In genomic region chr2:29518988-29519925, GRCh38 we compare ENCODE assay signal across 16 cellular contexts.
A peak's percentile ranks its signal among the peaks of the same experiment; 100 is the strongest.
DNase-seq lines count a peak whose midpoint lies in the region; ATAC-seq and TF ChIP-seq lines count a peak whose summit lies in the region.
"Had no signal": no experiment of that assay in that cellular context is flagged by ENCODE, and none has a peak within 500 bp of the region (broad histone marks: within the 10 kb centered on the region; RNA-seq: fewer than 3 reads in every experiment).

No MANE protein-coding gene starts in this region.

- no peak overlapping the region for H3K4me3 ChIP-seq in IMR-90 (ENCODE audit: insufficient read depth, low read depth, low read length)
- H3K4me3 ChIP-seq in liver (ENCODE audit: low read depth in 1 of 3, low read length in 3 of 3): peak overlapping the region in 1 of 3 donors; percentile 7

- H2AFZ ChIP-seq in IMR-90 (replicated peaks; ENCODE audit: low read length, poor library complexity): no peak overlapping the region

- peak overlapping the region; percentile 79 for H3K14ac ChIP-seq in IMR-90 (replicated peaks; ENCODE audit: low read depth, low read length)

- ATAC-seq in IMR-90 (ENCODE audit: low read depth): peak; percentile 7; the same call in 1 of the 2 replicates
- ATAC-seq: Panc1; stimulated activated memory B cell treated with anti-CD40 and anti-IgM and Interleukin-4, amounts not matched to agents 10 μg/mL and 1 μg/mL and 100 μg/mL, for 72 hours had no signal

- H3K27ac ChIP-seq in IMR-90 (ENCODE audit: insufficient read depth, low read length) (peak overlapping the region; percentile 70), liver (ENCODE audit: low read depth in 1 of 2, low read length in 2 of 2) (peak overlapping the region; percentile 61 to 69)
- H3K27ac ChIP-seq: C4-2B had no signal

- peak overlapping the region; percentile 66 to 69 for H4K8ac ChIP-seq in IMR-90 (ENCODE audit: low read depth in 2 of 2, low read length in 2 of 2)

- peak overlapping the region; percentile 91 for H2BK20ac ChIP-seq in IMR-90 (ENCODE audit: low read depth, low read length)

- H3K9me3 ChIP-seq in IMR-90 (ENCODE audit: control insufficient read depth, insufficient read depth, low read length) (no peaks in the 10 kb centered on the region), liver (ENCODE audit: control insufficient read depth in 4 of 4, low read length in 3 of 4) (no peaks in the 10 kb centered on the region)

- H3K18ac ChIP-seq in IMR-90 (ENCODE audit: low read depth, low read length): peak overlapping the region; percentile 92

- BruUV-seq in IMR-90 (replicated peaks; lab: Mats Ljungman, UMichigan): no TSS peak

- H3K4ac ChIP-seq in IMR-90 (ENCODE audit: low read depth, low read length): peak overlapping the region; percentile 88

- CTCF ChIA-PET in IMR-90 (lab: Yijun Ruan, JAX): interaction anchor here (0.6 kb wide), 1 partner anchor 101 kb away, joined by 3 read pairs; no protein-coding TSS in a partner anchor

- TF ChIP-seq RAD21 in IMR-90 (IDR thresholded peaks at IDR 0.05; ENCODE audit: low read length): no peak
- peak; percentile 35 to 36 for TF ChIP-seq RAD21 in liver (IDR thresholded peaks at IDR 0.05)

- H3K36me3 ChIP-seq in IMR-90 (ENCODE audit: control insufficient read depth, insufficient read depth, low read length) (no peaks in the 10 kb centered on the region), liver (ENCODE audit: control insufficient read depth in 4 of 4, insufficient read depth in 3 of 4, low read depth in 1 of 4, low read length in 3 of 4) (no peaks in the 10 kb centered on the region)

- no peak for TF ChIP-seq POLR2A in IMR-90 (IDR thresholded peaks at IDR 0.05; ENCODE audit: low read depth, low read length)

- POLR2A ChIA-PET in IMR-90 (lab: Charles Lee; ENCODE audit: unreplicated experiment): no interaction called here

- intact Hi-C loops in IMR-90 (cut with micrococcal nuclease): loop anchor here (5.0 kb wide), 1 partner anchor 57 kb away; no protein-coding TSS in a partner anchor

- H3K27me3 ChIP-seq in IMR-90 (ENCODE audit: control insufficient read depth, insufficient read depth, low read length) (no peaks in the 10 kb centered on the region), liver (ENCODE audit: control insufficient read depth in 4 of 4, insufficient read depth in 4 of 4, low read length in 3 of 4) (no peaks in the 10 kb centered on the region)

- peak overlapping the region; percentile 92 for H2BK5ac ChIP-seq in IMR-90 (ENCODE audit: low read depth, low read length, poor library complexity, severe bottlenecking)

- TF ChIP-seq CTCF in IMR-90 (conservative IDR thresholded peaks at IDR 0.05; ENCODE audit: low read depth, low read length): no peak
- TF ChIP-seq CTCF in liver (IDR thresholded peaks at IDR 0.05; ENCODE audit: low read depth, low read length, missing input control): no peak

- 0 out of 2 replicates have a peak overlapping the region, but pooled peaks have one; percentile 2 for H3K56ac ChIP-seq in IMR-90 (ENCODE audit: extremely low read depth, insufficient read depth, low read length)

- peak overlapping the region; percentile 40 for H3K23ac ChIP-seq in IMR-90 (ENCODE audit: low read depth, low read length)

- in situ Hi-C loops in IMR-90 (cut with MboI; ENCODE audit: low sequenced_read_pairs): no loop called here

- H2AK5ac ChIP-seq in IMR-90 (ENCODE audit: low read depth, low read length): peak overlapping the region; percentile 82; the same call in 1 of the 2 replicates

- no peaks in the 10 kb centered on the region for H3K79me1 ChIP-seq in IMR-90 (ENCODE audit: low read depth in 1 of 2, low read length in 2 of 2)

- H3K4me1 ChIP-seq in IMR-90 (ENCODE audit: control insufficient read depth, insufficient read depth, low read length) (peaks cover 30% of the 10 kb centered on the region), liver (ENCODE audit: control insufficient read depth in 4 of 4, insufficient read depth in 4 of 4, low read length in 3 of 4) (peaks cover 3 to 17% (median 8%) of the 10 kb centered on the region in 4 donors)

- H2BK15ac ChIP-seq in IMR-90 (ENCODE audit: low read depth, low read length): peak overlapping the region; percentile 71; the same call in 2 of the 3 replicates

- no peaks in the 10 kb centered on the region for H4K20me1 ChIP-seq in IMR-90 (ENCODE audit: insufficient read depth, low read length)

- no CpG with 5 or more reads among the region's 4 CpGs for WGBS in IMR-90 (ENCODE audit: extremely low coverage in 2 of 2, insufficient read length in 1 of 2), 2 experiments
- 51% methylated on average over 4 of the region's 4 CpGs for WGBS in liver

- H2BK120ac ChIP-seq in IMR-90 (ENCODE audit: low read depth, low read length): peak overlapping the region; percentile 92

- H4K5ac ChIP-seq in IMR-90 (ENCODE audit: low read depth, low read length): peak overlapping the region; percentile 83

- H3K9me1 ChIP-seq in IMR-90 (ENCODE audit: insufficient read depth, low read length): peaks cover 10% of the 10 kb centered on the region; the same call in 1 of the 2 replicates

- H4K91ac ChIP-seq in IMR-90 (ENCODE audit: insufficient read depth, low read depth, low read length): peak overlapping the region; percentile 81

- H3K9ac ChIP-seq in IMR-90 (ENCODE audit: low read depth, low read length): no peak overlapping the region
- no peak overlapping the region for H3K9ac ChIP-seq in liver (ENCODE audit: low read depth in 1 of 2, low read length in 2 of 2)

- dilution Hi-C loops in IMR-90 (cut with HindIII; ENCODE audit: low sequenced_read_pairs, unreplicated experiment): no loop called here

- DNase-seq in AG08396 (ENCODE audit: low spot score) (peak; percentile 60), IMR-90 (peak; percentile 84), dedifferentiated amniotic fluid mesenchymal stem cell (ENCODE audit: extremely low spot score) (peak; percentile 77), DMS153 treated with DMSO at 0.1 percent for 48 hours (lab: John Stamatoyannopoulos, UW; ENCODE audit: unreplicated experiment) (no peak), NCI-H82 treated with DMSO at 0.1 percent for 48 hours (lab: John Stamatoyannopoulos, UW; ENCODE audit: unreplicated experiment) (no peak)
- DNase-seq in activated CD4-positive, CD25-positive, alpha-beta regulatory T cell (lab: John Stamatoyannopoulos, UW): no peak
- DNase-seq in activated naive CD4-positive, alpha-beta T cell treated with Interleukin-2 at 50 U/mL for 16 hours: no peak
- DNase-seq: activated CD4-positive, alpha-beta T cell treated with anti-CD3 and anti-CD28 coated beads, Interleukin-2, amount 10 ng/mL, durations not matched to agents 7 days and 5 days; central memory CD4-positive, alpha-beta T cell; NCI-H1436; NCI-H510A treated with DMSO at 0.1 percent for 48 hours; stimulated activated CD4-positive, alpha-beta T cell treated with anti-CD3 and anti-CD28 coated beads, Interleukin-4, amount 100 ng/mL, for 1 hour had no signal

- H2AK9ac ChIP-seq in IMR-90 (replicated peaks; ENCODE audit: low read depth, low read length, poor library complexity): no peak overlapping the region

- peak overlapping the region; percentile 64; the same call in 1 of the 2 replicates for H3K4me2 ChIP-seq in IMR-90 (ENCODE audit: low read depth, low read length)

TF ChIP-seq in IMR-90, 13 proteins besides CTCF, POLR2A, EP300 and RAD21:
- TF ChIP-seq CEBPB (IDR thresholded peaks at IDR 0.05; ENCODE audit: low read depth, low read length) (peak; percentile 94), MAZ (IDR thresholded peaks at IDR 0.05; ENCODE audit: borderline replicate concordance, low read depth, low read length) (no peak)
TF ChIP-seq in IMR-90: peak in this region for 1.

TF ChIP-seq in liver, 16 proteins besides CTCF, POLR2A, EP300 and RAD21 (continues in another document):
- TF ChIP-seq, protein P1, sequence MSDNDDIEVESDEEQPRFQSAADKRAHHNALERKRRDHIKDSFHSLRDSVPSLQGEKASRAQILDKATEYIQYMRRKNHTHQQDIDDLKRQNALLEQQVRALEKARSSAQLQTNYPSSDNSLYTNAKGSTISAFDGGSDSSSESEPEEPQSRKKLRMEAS (IDR thresholded peaks at IDR 0.05): peak; percentile 91
- peak; percentile 49 for TF ChIP-seq REST (IDR thresholded peaks at IDR 0.05)
- peak; percentile 82 to 92 for TF ChIP-seq RXRA (IDR thresholded peaks at IDR 0.05)
- TF ChIP-seq TAF1 (conservative IDR thresholded peaks at IDR 0.05): no peak
- TF ChIP-seq HNF4G (IDR thresholded peaks at IDR 0.05): peak; percentile 62
- peak; percentile 80 to 87 for TF ChIP-seq HNF4A (conservative IDR thresholded peaks at IDR 0.05)
- peak; percentile 59 for TF ChIP-seq YY1 (IDR thresholded peaks at IDR 0.05)
- peak; percentile 82 for TF ChIP-seq SP1 (IDR thresholded peaks at IDR 0.05)
- TF ChIP-seq JUND (IDR thresholded peaks at IDR 0.05): peak; percentile 23 to 71

Comparison
In these comparisons a context has a peak if more than half of its experiments do, and no peak if none do; other contexts are left out.
1. DNase-seq: peak in AG08396 (single experiment), IMR-90 (single experiment) and dedifferentiated amniotic fluid mesenchymal stem cell (single experiment); none in DMS153 treated with DMSO at 0.1 percent for 48 hours (single experiment), NCI-H82 treated with DMSO at 0.1 percent for 48 hours (single experiment), activated CD4-positive, CD25-positive, alpha-beta regulatory T cell (0 of 4) and activated naive CD4-positive, alpha-beta T cell treated with Interleukin-2 at 50 U/mL for 16 hours (single experiment).